ENCODE assay signal across 13 cellular contexts in genomic region chr2:61161888-61162287, GRCh38. TPM values are rescaled to one million over a fixed set of nuclear protein-coding genes. Genes with fewer than 3 reads are reported as not detected.
DNase-seq lines count a peak whose midpoint lies in the region; ATAC-seq, FAIRE-seq and TF ChIP-seq lines count a peak whose summit lies in the region.
"Had no signal": no experiment of that assay in that cellular context is flagged by ENCODE, and none has a peak within 500 bp of the region (broad histone marks: within the 10 kb centered on the region; RNA-seq: fewer than 3 reads in every experiment).

Gene C2orf74 (plus strand): TSS chr2:61162188. CDS start chr2:61162515, 327 bp downstream.

- intact Hi-C loops in breast epithelium (cut with DNase I; ENCODE audit: low total_unique reads) = no loop called here
- intact Hi-C loops in kidney (cut with DNase I) = no loop called here

- peaks cover 7% of the 10 kb centered on the region for H3K4me1 Mint-ChIP-seq in T-helper 2 cell treated with Interferon-gamma antibody and Interleukin-4, amounts not matched to agents 5 μg/mL and 100 μg/mL, for 36 hours (ENCODE audit: low read depth)
- H3K4me1 Mint-ChIP-seq: nephron had no signal

- H3K4me3 Mint-ChIP-seq in T-helper 2 cell treated with Interferon-gamma antibody and Interleukin-4, amounts not matched to agents 5 μg/mL and 100 μg/mL, for 36 hours = no peak within 1 kb of the TSS
- H3K4me3 Mint-ChIP-seq: activated naive CD4-positive, alpha-beta T cell treated with anti-CD3 and anti-CD28 coated beads, Interleukin-2, amount 50 U/mL, for 24 hours; nephron had no signal

- no peak for TF ChIP-seq CTCF in breast epithelium (IDR thresholded peaks at IDR 0.05)
- no peak for TF ChIP-seq CTCF in kidney (IDR thresholded peaks at IDR 0.05; ENCODE audit: borderline replicate concordance, extremely low read depth, insufficient read depth)
- no peak for TF ChIP-seq CTCF in thoracic aorta (IDR thresholded peaks at IDR 0.05)

- DNase-seq in T-helper 2 cell treated with Interferon-gamma antibody and Interleukin-4, amounts not matched to agents 5 μg/mL and 100 μg/mL, for 36 hours (ENCODE audit: low spot score) = no peak
- DNase-seq in T-helper 2 cell (no peak), breast epithelium (ENCODE audit: low spot score in 2 of 2) (no peak), kidney (no peak), thoracic aorta (ENCODE audit: low spot score) (no peak), HuH-7.5 (ENCODE audit: low spot score) (no peak), SHP77 treated with DMSO at 0.1 percent for 48 hours (lab: John Stamatoyannopoulos, UW) (no peak), NCI-H1694 (lab: John Stamatoyannopoulos, UW) (no peak)
- DNase-seq: 8988T; activated CD4-positive, alpha-beta T cell treated with anti-CD3 and anti-CD28 coated beads for 1 hour; NCI-H1048 had no signal

- TF ChIP-seq POLR2A in breast epithelium (IDR thresholded peaks at IDR 0.05) = no peak

- FAIRE-seq in kidney (lab: Jason Lieb, UNC) = no peak

- H3K27ac ChIP-seq in breast epithelium (no peak within 1 kb of the TSS), kidney (ENCODE audit: low read depth in 2 of 2, low read length in 2 of 2) (no peak within 1 kb of the TSS), thoracic aorta (no peak within 1 kb of the TSS)

- H3K27me3 ChIP-seq in breast epithelium = no peaks in the 10 kb centered on the region
- no peaks in the 10 kb centered on the region for H3K27me3 ChIP-seq in thoracic aorta (replicated peaks; ENCODE audit: insufficient read depth)

- no peaks in the 10 kb centered on the region for H3K36me3 ChIP-seq in breast epithelium
- H3K36me3 ChIP-seq in kidney (ENCODE audit: control insufficient read depth in 1 of 2, insufficient read depth in 2 of 2, low read length in 2 of 2) = peaks cover 10 to 31% of the 10 kb centered on the region in 2 donors
- peaks cover 23% of the 10 kb centered on the region for H3K36me3 ChIP-seq in thoracic aorta

- H3K9me3 Mint-ChIP-seq in T-helper 2 cell treated with Interferon-gamma antibody and Interleukin-4, amounts not matched to agents 5 μg/mL and 100 μg/mL, for 36 hours = peaks cover 8% of the 10 kb centered on the region

- H3K9me3 ChIP-seq in breast epithelium (peaks cover 0 to 8% of the 10 kb centered on the region in 2 donors), kidney (ENCODE audit: control insufficient read depth in 1 of 2, low read length in 2 of 2) (no peaks in the 10 kb centered on the region), thoracic aorta (no peaks in the 10 kb centered on the region)

- H3K4me1 ChIP-seq in breast epithelium = no peaks in the 10 kb centered on the region
- H3K4me1 ChIP-seq in kidney (ENCODE audit: control insufficient read depth in 1 of 2, insufficient read depth in 1 of 2, low read depth in 1 of 2, low read length in 2 of 2) = peaks cover 0 to 3% of the 10 kb centered on the region in 2 donors
- H3K4me1 ChIP-seq in thoracic aorta (ENCODE audit: control insufficient read depth in 1 of 2, low read depth in 2 of 2) = no peaks in the 10 kb centered on the region

- peak within 1 kb of the TSS; percentile 62 for H3K27ac Mint-ChIP-seq in T-helper 2 cell treated with Interferon-gamma antibody and Interleukin-4, amounts not matched to agents 5 μg/mL and 100 μg/mL, for 36 hours
- H3K27ac Mint-ChIP-seq: activated naive CD4-positive, alpha-beta T cell treated with anti-CD3 and anti-CD28 coated beads, Interleukin-2, amount 50 U/mL, for 24 hours; nephron had no signal

- peaks cover 46% of the 10 kb centered on the region for H3K36me3 Mint-ChIP-seq in T-helper 2 cell treated with Interferon-gamma antibody and Interleukin-4, amounts not matched to agents 5 μg/mL and 100 μg/mL, for 36 hours (ENCODE audit: low read depth)

- no peak within 1 kb of the TSS for H3K9ac ChIP-seq in kidney (ENCODE audit: low read length in 2 of 2)

- H3K4me3 ChIP-seq in breast epithelium (no peak within 1 kb of the TSS), kidney (ENCODE audit: low read length in 2 of 2) (no peak within 1 kb of the TSS), thoracic aorta (no peak within 1 kb of the TSS)

- H3K27me3 Mint-ChIP-seq in T-helper 2 cell treated with Interferon-gamma antibody and Interleukin-4, amounts not matched to agents 5 μg/mL and 100 μg/mL, for 36 hours (ENCODE audit: low read depth) = no peaks in the 10 kb centered on the region
- H3K27me3 Mint-ChIP-seq: activated naive CD4-positive, alpha-beta T cell treated with anti-CD3 and anti-CD28 coated beads, Interleukin-2, amount 50 U/mL, for 24 hours had no signal

- no peak for ATAC-seq in thoracic aorta (ENCODE audit: insufficient number of reproducible peaks, low FRiP score, low read depth)

RNA-seq across cellular contexts. Expression of gene C2orf74, which starts in this region (rescaled TPM):
- total RNA-seq in breast epithelium (10 to 100 TPM; 15.7 to 40.5 (median 19.8) TPM), kidney (23.6 TPM), thoracic aorta (10 to 100 TPM; 12.7 to 17.2 TPM)
- polyA plus RNA-seq in kidney (ENCODE audit: insufficient read depth, low read depth, low replicate concordance) = 47.6 TPM
